In genomic region chr17:44444735-44445105, GRCh38 we compare ENCODE assay signal across 16 cellular contexts. TPM values are rescaled to one million over a fixed set of nuclear protein-coding genes. Genes with fewer than 3 reads are reported as not detected.
DNase-seq lines count a peak whose midpoint lies in the region; ATAC-seq and TF ChIP-seq lines count a peak whose summit lies in the region.
"Had no signal": no experiment of that assay in that cellular context is flagged by ENCODE, and none has a peak within 500 bp of the region (broad histone marks: within the 10 kb centered on the region; RNA-seq: fewer than 3 reads in every experiment).

No MANE protein-coding gene starts in this region.

- no peak overlapping the region for H3K27ac ChIP-seq in spleen
- H3K27ac ChIP-seq: WERI-Rb-1 had no signal

- ATAC-seq in GM19397 (IDR thresholded peaks at IDR 0.05; ENCODE audit: unreplicated experiment) (no peak), HG02623 (IDR thresholded peaks at IDR 0.05; ENCODE audit: unreplicated experiment) (no peak)
- ATAC-seq: stimulated activated memory B cell treated with anti-CD40 and anti-IgM and Interleukin-4, amounts not matched to agents 10 μg/mL and 1 μg/mL and 100 μg/mL, for 72 hours had no signal

- intact Hi-C loops in spleen (cut with DNase I; ENCODE audit: low total_unique reads), result no loop called here

- H3K4me3 ChIP-seq in epithelial cell of esophagus (ENCODE audit: low read length) (no peak overlapping the region), spleen (no peak overlapping the region)

- peaks cover 0 to 43% (median 15%) of the 10 kb centered on the region in 6 donors for H3K4me1 ChIP-seq in spleen

- in situ Hi-C loops in Caki2 (cut with HindIII; ENCODE audit: low pct_unique_long_range_greater_than_20kb, low sequenced_read_pairs), result no loop called here

- TF ChIP-seq POLR2A in spleen (IDR thresholded peaks at IDR 0.05), result no peak

- TF ChIP-seq CTCF in epithelial cell of esophagus (IDR thresholded peaks at IDR 0.05; ENCODE audit: insufficient read depth, low read depth, low read length, missing control alignments), result no peak
- TF ChIP-seq CTCF in spleen (IDR thresholded peaks at IDR 0.05 in 8 of 11, conservative IDR thresholded peaks at IDR 0.05 in 3 of 11), result no peak

- H3K9me3 ChIP-seq in spleen, result no peaks in the 10 kb centered on the region

- 94 to 99% (median 96%) methylated on average over 6 of the region's 6 CpGs for WGBS in spleen, 5 donors

- no peaks in the 10 kb centered on the region for H3K27me3 ChIP-seq in spleen (replicated peaks in 1 of 7)

- H3K36me3 ChIP-seq in spleen, result peaks cover 0 to 14% (median 0%) of the 10 kb centered on the region in 6 donors

- peak; percentile 79 for DNase-seq in Caki2 (ENCODE audit: low read depth)
- DNase-seq in RPMI7951 (ENCODE audit: low read depth), result peak; percentile 54
- peak; percentile 93 for DNase-seq in epithelial cell of esophagus (ENCODE audit: low read depth)
- peak; percentile 82 for DNase-seq in kidney tubule cell (ENCODE audit: low spot score)
- no peak for DNase-seq in spleen
- no peak for DNase-seq in NCI-H2196 (lab: John Stamatoyannopoulos, UW; ENCODE audit: unreplicated experiment)
- DNase-seq: activated naive CD8-positive, alpha-beta T cell treated with anti-CD3 and anti-CD28 coated beads, Interleukin-2, amount 10 ng/mL, durations not matched to agents 7 days and 5 days; DMS79; MV-4-11; NCI-H2171 treated with DMSO at 0.1 percent for 48 hours; stimulated activated CD4-positive, alpha-beta T cell treated with anti-CD3 and anti-CD28 coated beads, Interleukin-4, amount 100 ng/mL, for 4 hours had no signal

RNA-seq across cellular contexts. Expression of gene ITGA2B, which starts 55.3 kb away (rescaled TPM):
- total RNA-seq in Caki2 (2014; rRNA removed; shearing (Covaris generic); ENCODE audit: low replicate concordance), result 0.26 and 3.3 TPM in 2 replicates
- 0.36 and 0.68 TPM in 2 replicates for total RNA-seq in RPMI7951 (2014; rRNA removed; shearing (Covaris generic))
- total RNA-seq in spleen, result 10 to 100 TPM; 11.3 to 36.7 (median 23.7) TPM
- 1 to 10 TPM in 2 of 3 donors, under 1 TPM in 1; 0.93 to 2.3 (median 1.7) TPM for polyA plus RNA-seq in spleen
- total RNA-seq: HT-29 had no signal

RNA-seq across cellular contexts. Expression of gene GPATCH8, which starts 58.5 kb away (rescaled TPM):
- 8.6 and 11.3 TPM in 2 replicates for total RNA-seq in Caki2 (2014; rRNA removed; shearing (Covaris generic); ENCODE audit: low replicate concordance)
- 10.9 and 11.3 TPM in 2 replicates for total RNA-seq in RPMI7951 (2014; rRNA removed; shearing (Covaris generic))
- total RNA-seq in spleen, result 10 to 100 TPM; 48.4 to 66.3 (median 60.5) TPM
- 1 to 10 TPM; 4.8 to 9.1 (median 5.3) TPM for polyA plus RNA-seq in spleen

Comparison
In these comparisons a context has a peak if more than half of its experiments do, and no peak if none do; other contexts are left out.
1. DNase-seq: peak in Caki2 (single experiment), RPMI7951 (single experiment), epithelial cell of esophagus (single experiment) and kidney tubule cell (single experiment); none in spleen (single experiment) and NCI-H2196 (single experiment).